Comparison of ENCODE assay signal across 9 cellular contexts in genomic region chr22:44351685-44352377, GRCh38. TPM values are rescaled to one million over a fixed set of nuclear protein-coding genes. Genes with fewer than 3 reads are reported as not detected.
DNase-seq lines count a peak whose midpoint lies in the region; ATAC-seq and TF ChIP-seq lines count a peak whose summit lies in the region.
"Had no signal": no experiment of that assay in that cellular context is flagged by ENCODE, and none has a peak within 500 bp of the region (broad histone marks: within the 10 kb centered on the region; RNA-seq: fewer than 3 reads in every experiment).

No MANE protein-coding gene starts in this region.

- DNase-seq in heart right ventricle (no peak), Right ventricle myocardium inferior (ENCODE audit: missing footprints) (no peak), SW480 (ENCODE audit: low spot score) (peak; percentile 63), foreskin keratinocyte (peak; percentile 73 to 88), midbrain (lab: John Stamatoyannopoulos, UW) (no peak)
- DNase-seq in stimulated activated CD8-positive, alpha-beta memory T cell treated with anti-CD3 and anti-CD28 coated beads, Interleukin-2, amount 100 ng/mL, for 48 hours (ENCODE audit: low read depth in 2 of 2) = peak; percentile 30 to 43

- H3K36me3 ChIP-seq in heart right ventricle = no peaks in the 10 kb centered on the region
- H3K36me3 ChIP-seq: neutrophil had no signal

- H3K4me1 ChIP-seq in heart right ventricle (peaks cover 0 to 11% (median 6%) of the 10 kb centered on the region in 9 donors), foreskin keratinocyte (peaks cover 3% of the 10 kb centered on the region)

- H3K27me3 ChIP-seq in heart right ventricle (peaks cover 0 to 43% (median 8%) of the 10 kb centered on the region in 7 donors), foreskin keratinocyte (peaks cover 37% of the 10 kb centered on the region)

- WGBS in heart right ventricle, 2 donors = 18 to 32% methylated on average over 11 of the region's 11 CpGs

- intact Hi-C loops in heart right ventricle (cut with DNase I) = no loop called here
- intact Hi-C loops in Right ventricle myocardium inferior (cut with DNase I) = no loop called here

- H3K27ac ChIP-seq in heart right ventricle (no peak overlapping the region), foreskin keratinocyte (no peak overlapping the region)
- H3K27ac ChIP-seq: neutrophil had no signal

- H3K4me3 ChIP-seq in heart right ventricle = no peak overlapping the region

- TF ChIP-seq CTCF in heart right ventricle (IDR thresholded peaks at IDR 0.05) = no peak
- peak; percentile 7 for TF ChIP-seq CTCF in foreskin keratinocyte (conservative IDR thresholded peaks at IDR 0.05)

- H3K9me3 ChIP-seq in heart right ventricle = no peaks in the 10 kb centered on the region
- H3K9me3 ChIP-seq: neutrophil had no signal

- ATAC-seq in heart right ventricle (peak in 5 of 8 donors; percentile 4 to 39 (median 34)), Right ventricle myocardium inferior (no peak), foreskin keratinocyte (peak; percentile 83), HG03108 (IDR thresholded peaks at IDR 0.05; ENCODE audit: unreplicated experiment) (no peak), HG03175 (IDR thresholded peaks at IDR 0.05; ENCODE audit: unreplicated experiment) (no peak)

RNA-seq across cellular contexts. Expression of gene SHISAL1, which starts 39.1 kb away (rescaled TPM):
- 1 to 10 TPM in 4 of 10 donors, under 1 TPM in 6; 0.15 to 1.7 (median 0.78) TPM for total RNA-seq in heart right ventricle
- under 1 TPM; 0.37 to 0.43 TPM for polyA plus RNA-seq in heart right ventricle
- 1.5 TPM for total RNA-seq in Right ventricle myocardium inferior
- 0.03 TPM in 1 of 2 replicates, not detected in the other for total RNA-seq in foreskin keratinocyte
- 0.01 TPM in 1 of 2 replicates, not detected in the other for polyA plus RNA-seq in foreskin keratinocyte

Comparison
In these comparisons a context has a peak if more than half of its experiments do, and no peak if none do; other contexts are left out.
1. ATAC-seq: peak in heart right ventricle (5 of 8) and foreskin keratinocyte (single experiment); none in Right ventricle myocardium inferior (single experiment), HG03108 (single experiment) and HG03175 (single experiment).
2. DNase-seq: peak in SW480 (single experiment), foreskin keratinocyte (2 of 2) and stimulated activated CD8-positive, alpha-beta memory T cell treated with anti-CD3 and anti-CD28 coated beads, Interleukin-2, amount 100 ng/mL, for 48 hours (2 of 2); none in heart right ventricle (0 of 2), Right ventricle myocardium inferior (single experiment) and midbrain (single experiment).